In genomic region chr13:59728896-59729545, GRCh38 we compare ENCODE assay signal across 19 cellular contexts.
"Had no signal": no experiment of that assay in that cellular context is flagged by ENCODE, and none has a peak within 500 bp of the region (broad histone marks: within the 10 kb centered on the region; RNA-seq: fewer than 3 reads in every experiment).

No MANE protein-coding gene starts in this region.

- H3K4me1 ChIP-seq: psoas muscle, stomach, testis, upper lobe of left lung had no signal

- H3K36me3 Mint-ChIP-seq: activated naive CD8-positive, alpha-beta T cell treated with anti-CD3 and anti-CD28 coated beads for 36 hours had no signal

- H3K27me3 ChIP-seq: stomach, testis, upper lobe of left lung had no signal

- DNase-seq: activated CD4-positive, alpha-beta T cell treated with anti-CD3 and anti-CD28 coated beads, Interleukin-2, amount 50 U/mL, for 1 hour; activated CD8-positive, alpha-beta memory T cell treated with anti-CD3 and anti-CD28 coated beads for 24 hours; activated gamma-delta T cell treated with Interleukin-2 at 50 U/mL for 16 hours; activated naive CD8-positive, alpha-beta T cell treated with anti-CD3 and anti-CD28 coated beads for 36 hours; cerebellar nuclear complex; effector memory CD4-positive, alpha-beta T cell; foreskin melanocyte; head of caudate nucleus; kidney glomerular epithelial cell; mesenchymal stem cell; psoas muscle; stimulated activated CD4-positive, alpha-beta T cell treated with anti-CD3 and anti-CD28 coated beads, Interleukin-1b, Interleukin-23, amount 100 ng/mL, for 48 hours; stomach; testis; upper lobe of left lung had no signal

- H3K4me1 Mint-ChIP-seq: activated naive CD8-positive, alpha-beta T cell treated with anti-CD3 and anti-CD28 coated beads for 36 hours had no signal

- H3K27me3 Mint-ChIP-seq: dendritic cell treated with granulocyte-macrophage colony-stimulating factor and Interleukin-4, amounts not matched to agents 40 ng/mL and 50 ng/mL, for 4 days had no signal

- ATAC-seq: psoas muscle, sciatic nerve had no signal

- H3K27ac Mint-ChIP-seq: activated naive CD8-positive, alpha-beta T cell treated with anti-CD3 and anti-CD28 coated beads for 36 hours; dendritic cell treated with granulocyte-macrophage colony-stimulating factor and Interleukin-4, amounts not matched to agents 40 ng/mL and 50 ng/mL, for 4 days; T-helper 2 cell treated with Interferon-gamma antibody and Interleukin-4, amounts not matched to agents 5 μg/mL and 100 μg/mL, for 36 hours had no signal

- H3K36me3 ChIP-seq: stomach, upper lobe of left lung had no signal

- H3K4me3 ChIP-seq: psoas muscle, stomach, testis, upper lobe of left lung had no signal

- H3K9me3 ChIP-seq: psoas muscle, stomach, testis, upper lobe of left lung had no signal

- H3K4me3 Mint-ChIP-seq: activated naive CD8-positive, alpha-beta T cell treated with anti-CD3 and anti-CD28 coated beads for 36 hours; dendritic cell treated with granulocyte-macrophage colony-stimulating factor and Interleukin-4, amounts not matched to agents 40 ng/mL and 50 ng/mL, for 4 days; T-helper 2 cell treated with Interferon-gamma antibody and Interleukin-4, amounts not matched to agents 5 μg/mL and 100 μg/mL, for 36 hours had no signal

- H3K27ac ChIP-seq: epithelial cell of prostate, psoas muscle, stomach, testis, upper lobe of left lung had no signal

- H3K9me3 Mint-ChIP-seq: activated naive CD8-positive, alpha-beta T cell treated with anti-CD3 and anti-CD28 coated beads for 36 hours; dendritic cell treated with granulocyte-macrophage colony-stimulating factor and Interleukin-4, amounts not matched to agents 40 ng/mL and 50 ng/mL, for 4 days; T-helper 2 cell treated with Interferon-gamma antibody and Interleukin-4, amounts not matched to agents 5 μg/mL and 100 μg/mL, for 36 hours had no signal
